ENCODE assay signal across 2 cellular contexts in the genomic region with DNA sequence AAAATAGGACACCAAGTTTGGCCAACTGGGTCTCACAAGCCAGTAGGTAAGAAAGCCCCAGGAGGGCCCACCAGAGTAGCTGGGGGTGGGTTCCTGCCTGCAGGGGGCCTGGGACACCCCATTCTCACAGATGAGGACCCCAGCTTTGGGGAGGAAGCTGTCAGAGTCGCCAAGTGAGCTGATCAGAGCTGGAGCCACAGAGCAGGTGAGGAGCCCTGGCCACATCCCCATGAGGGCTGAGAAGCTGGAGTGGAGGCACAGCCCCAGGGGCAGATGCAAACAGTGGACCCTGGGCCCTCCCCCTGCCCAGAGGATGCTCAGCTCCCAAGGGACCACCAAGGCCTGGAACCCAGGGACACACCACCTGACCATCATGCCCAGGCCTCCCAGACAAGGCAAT.
TF ChIP-seq lines count a peak whose summit lies in the region.

No MANE protein-coding gene starts in this region.

TF ChIP-seq in K562, 482 proteins besides CTCF, POLR2A, EP300 and RAD21:
- TF ChIP-seq HMG20B (CRISPR knock-in tag; IDR thresholded peaks at IDR 0.05) (no peak), IFI16 (CRISPR knock-in tag; IDR thresholded peaks at IDR 0.05) (no peak), ZNF551 (CRISPR knock-in tag; IDR thresholded peaks at IDR 0.05) (no peak), SIRT6 (IDR thresholded peaks at IDR 0.05; ENCODE audit: low read depth, low read length) (no peak), ZBTB26 (CRISPR knock-in tag; IDR thresholded peaks at IDR 0.05) (no peak), C11orf30 (IDR thresholded peaks at IDR 0.05; ENCODE audit: low read depth) (no peak), OTX1 (CRISPR knock-in tag; IDR thresholded peaks at IDR 0.05) (no peak), KDM2B (CRISPR knock-in tag; IDR thresholded peaks at IDR 0.05) (no peak), ZNF583 (CRISPR knock-in tag; IDR thresholded peaks at IDR 0.05) (no peak), ZNF280A (IDR thresholded peaks at IDR 0.05; ENCODE audit: low read depth, partially characterized antibody) (no peak), KAT2B (IDR thresholded peaks at IDR 0.05; ENCODE audit: low read depth, low read length) (no peak)
- TF ChIP-seq, protein P1, sequence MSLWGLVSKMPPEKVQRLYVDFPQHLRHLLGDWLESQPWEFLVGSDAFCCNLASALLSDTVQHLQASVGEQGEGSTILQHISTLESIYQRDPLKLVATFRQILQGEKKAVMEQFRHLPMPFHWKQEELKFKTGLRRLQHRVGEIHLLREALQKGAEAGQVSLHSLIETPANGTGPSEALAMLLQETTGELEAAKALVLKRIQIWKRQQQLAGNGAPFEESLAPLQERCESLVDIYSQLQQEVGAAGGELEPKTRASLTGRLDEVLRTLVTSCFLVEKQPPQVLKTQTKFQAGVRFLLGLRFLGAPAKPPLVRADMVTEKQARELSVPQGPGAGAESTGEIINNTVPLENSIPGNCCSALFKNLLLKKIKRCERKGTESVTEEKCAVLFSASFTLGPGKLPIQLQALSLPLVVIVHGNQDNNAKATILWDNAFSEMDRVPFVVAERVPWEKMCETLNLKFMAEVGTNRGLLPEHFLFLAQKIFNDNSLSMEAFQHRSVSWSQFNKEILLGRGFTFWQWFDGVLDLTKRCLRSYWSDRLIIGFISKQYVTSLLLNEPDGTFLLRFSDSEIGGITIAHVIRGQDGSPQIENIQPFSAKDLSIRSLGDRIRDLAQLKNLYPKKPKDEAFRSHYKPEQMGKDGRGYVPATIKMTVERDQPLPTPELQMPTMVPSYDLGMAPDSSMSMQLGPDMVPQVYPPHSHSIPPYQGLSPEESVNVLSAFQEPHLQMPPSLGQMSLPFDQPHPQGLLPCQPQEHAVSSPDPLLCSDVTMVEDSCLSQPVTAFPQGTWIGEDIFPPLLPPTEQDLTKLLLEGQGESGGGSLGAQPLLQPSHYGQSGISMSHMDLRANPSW (CRISPR knock-in tag; IDR thresholded peaks at IDR 0.05), result no peak
- TF ChIP-seq, protein P2, sequence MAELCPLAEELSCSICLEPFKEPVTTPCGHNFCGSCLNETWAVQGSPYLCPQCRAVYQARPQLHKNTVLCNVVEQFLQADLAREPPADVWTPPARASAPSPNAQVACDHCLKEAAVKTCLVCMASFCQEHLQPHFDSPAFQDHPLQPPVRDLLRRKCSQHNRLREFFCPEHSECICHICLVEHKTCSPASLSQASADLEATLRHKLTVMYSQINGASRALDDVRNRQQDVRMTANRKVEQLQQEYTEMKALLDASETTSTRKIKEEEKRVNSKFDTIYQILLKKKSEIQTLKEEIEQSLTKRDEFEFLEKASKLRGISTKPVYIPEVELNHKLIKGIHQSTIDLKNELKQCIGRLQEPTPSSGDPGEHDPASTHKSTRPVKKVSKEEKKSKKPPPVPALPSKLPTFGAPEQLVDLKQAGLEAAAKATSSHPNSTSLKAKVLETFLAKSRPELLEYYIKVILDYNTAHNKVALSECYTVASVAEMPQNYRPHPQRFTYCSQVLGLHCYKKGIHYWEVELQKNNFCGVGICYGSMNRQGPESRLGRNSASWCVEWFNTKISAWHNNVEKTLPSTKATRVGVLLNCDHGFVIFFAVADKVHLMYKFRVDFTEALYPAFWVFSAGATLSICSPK (IDR thresholded peaks at IDR 0.05; ENCODE audit: borderline replicate concordance), result no peak
- TF ChIP-seq, protein P3, sequence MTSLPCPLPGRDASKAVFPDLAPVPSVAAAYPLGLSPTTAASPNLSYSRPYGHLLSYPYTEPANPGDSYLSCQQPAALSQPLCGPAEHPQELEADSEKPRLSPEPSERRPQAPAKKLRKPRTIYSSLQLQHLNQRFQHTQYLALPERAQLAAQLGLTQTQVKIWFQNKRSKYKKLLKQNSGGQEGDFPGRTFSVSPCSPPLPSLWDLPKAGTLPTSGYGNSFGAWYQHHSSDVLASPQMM (CRISPR knock-in tag; IDR thresholded peaks at IDR 0.05), result no peak
TF ChIP-seq in K562: peak in this region for 0.

TF ChIP-seq in HepG2, 621 proteins besides CTCF, POLR2A, EP300 and RAD21:
- no peak for TF ChIP-seq ZNF484 (CRISPR knock-in tag; IDR thresholded peaks at IDR 0.05; ENCODE audit: borderline replicate concordance, low read depth)
- no peak for TF ChIP-seq ARID2 (CRISPR knock-in tag; IDR thresholded peaks at IDR 0.05; ENCODE audit: borderline replicate concordance)
- TF ChIP-seq ZNF414 (CRISPR knock-in tag; IDR thresholded peaks at IDR 0.05), result no peak
- no peak for TF ChIP-seq SP2 (CRISPR knock-in tag; IDR thresholded peaks at IDR 0.05)
- no peak for TF ChIP-seq NFRKB (IDR thresholded peaks at IDR 0.05)
- TF ChIP-seq ZNF75D (CRISPR knock-in tag; IDR thresholded peaks at IDR 0.05; ENCODE audit: borderline replicate concordance), result no peak
- no peak for TF ChIP-seq ZNF234 (CRISPR knock-in tag; conservative IDR thresholded peaks at IDR 0.05)
- TF ChIP-seq KDM5A (IDR thresholded peaks at IDR 0.05; ENCODE audit: borderline replicate concordance, low read length), result no peak
- TF ChIP-seq, protein P4, sequence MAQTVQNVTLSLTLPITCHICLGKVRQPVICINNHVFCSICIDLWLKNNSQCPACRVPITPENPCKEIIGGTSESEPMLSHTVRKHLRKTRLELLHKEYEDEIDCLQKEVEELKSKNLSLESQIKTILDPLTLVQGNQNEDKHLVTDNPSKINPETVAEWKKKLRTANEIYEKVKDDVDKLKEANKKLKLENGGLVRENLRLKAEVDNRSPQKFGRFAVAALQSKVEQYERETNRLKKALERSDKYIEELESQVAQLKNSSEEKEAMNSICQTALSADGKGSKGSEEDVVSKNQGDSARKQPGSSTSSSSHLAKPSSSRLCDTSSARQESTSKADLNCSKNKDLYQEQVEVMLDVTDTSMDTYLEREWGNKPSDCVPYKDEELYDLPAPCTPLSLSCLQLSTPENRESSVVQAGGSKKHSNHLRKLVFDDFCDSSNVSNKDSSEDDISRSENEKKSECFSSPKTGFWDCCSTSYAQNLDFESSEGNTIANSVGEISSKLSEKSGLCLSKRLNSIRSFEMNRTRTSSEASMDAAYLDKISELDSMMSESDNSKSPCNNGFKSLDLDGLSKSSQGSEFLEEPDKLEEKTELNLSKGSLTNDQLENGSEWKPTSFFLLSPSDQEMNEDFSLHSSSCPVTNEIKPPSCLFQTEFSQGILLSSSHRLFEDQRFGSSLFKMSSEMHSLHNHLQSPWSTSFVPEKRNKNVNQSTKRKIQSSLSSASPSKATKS (CRISPR knock-in tag; IDR thresholded peaks at IDR 0.05), result no peak
- no peak for TF ChIP-seq MEIS1 (CRISPR knock-in tag; IDR thresholded peaks at IDR 0.05; ENCODE audit: borderline replicate concordance)
- no peak for TF ChIP-seq AHR (CRISPR knock-in tag; IDR thresholded peaks at IDR 0.05)
- TF ChIP-seq, protein P5, sequence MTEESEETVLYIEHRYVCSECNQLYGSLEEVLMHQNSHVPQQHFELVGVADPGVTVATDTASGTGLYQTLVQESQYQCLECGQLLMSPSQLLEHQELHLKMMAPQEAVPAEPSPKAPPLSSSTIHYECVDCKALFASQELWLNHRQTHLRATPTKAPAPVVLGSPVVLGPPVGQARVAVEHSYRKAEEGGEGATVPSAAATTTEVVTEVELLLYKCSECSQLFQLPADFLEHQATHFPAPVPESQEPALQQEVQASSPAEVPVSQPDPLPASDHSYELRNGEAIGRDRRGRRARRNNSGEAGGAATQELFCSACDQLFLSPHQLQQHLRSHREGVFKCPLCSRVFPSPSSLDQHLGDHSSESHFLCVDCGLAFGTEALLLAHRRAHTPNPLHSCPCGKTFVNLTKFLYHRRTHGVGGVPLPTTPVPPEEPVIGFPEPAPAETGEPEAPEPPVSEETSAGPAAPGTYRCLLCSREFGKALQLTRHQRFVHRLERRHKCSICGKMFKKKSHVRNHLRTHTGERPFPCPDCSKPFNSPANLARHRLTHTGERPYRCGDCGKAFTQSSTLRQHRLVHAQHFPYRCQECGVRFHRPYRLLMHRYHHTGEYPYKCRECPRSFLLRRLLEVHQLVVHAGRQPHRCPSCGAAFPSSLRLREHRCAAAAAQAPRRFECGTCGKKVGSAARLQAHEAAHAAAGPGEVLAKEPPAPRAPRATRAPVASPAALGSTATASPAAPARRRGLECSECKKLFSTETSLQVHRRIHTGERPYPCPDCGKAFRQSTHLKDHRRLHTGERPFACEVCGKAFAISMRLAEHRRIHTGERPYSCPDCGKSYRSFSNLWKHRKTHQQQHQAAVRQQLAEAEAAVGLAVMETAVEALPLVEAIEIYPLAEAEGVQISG (CRISPR knock-in tag; IDR thresholded peaks at IDR 0.05), result no peak
- no peak for TF ChIP-seq CREB3 (CRISPR knock-in tag; IDR thresholded peaks at IDR 0.05)
- TF ChIP-seq, protein P6, sequence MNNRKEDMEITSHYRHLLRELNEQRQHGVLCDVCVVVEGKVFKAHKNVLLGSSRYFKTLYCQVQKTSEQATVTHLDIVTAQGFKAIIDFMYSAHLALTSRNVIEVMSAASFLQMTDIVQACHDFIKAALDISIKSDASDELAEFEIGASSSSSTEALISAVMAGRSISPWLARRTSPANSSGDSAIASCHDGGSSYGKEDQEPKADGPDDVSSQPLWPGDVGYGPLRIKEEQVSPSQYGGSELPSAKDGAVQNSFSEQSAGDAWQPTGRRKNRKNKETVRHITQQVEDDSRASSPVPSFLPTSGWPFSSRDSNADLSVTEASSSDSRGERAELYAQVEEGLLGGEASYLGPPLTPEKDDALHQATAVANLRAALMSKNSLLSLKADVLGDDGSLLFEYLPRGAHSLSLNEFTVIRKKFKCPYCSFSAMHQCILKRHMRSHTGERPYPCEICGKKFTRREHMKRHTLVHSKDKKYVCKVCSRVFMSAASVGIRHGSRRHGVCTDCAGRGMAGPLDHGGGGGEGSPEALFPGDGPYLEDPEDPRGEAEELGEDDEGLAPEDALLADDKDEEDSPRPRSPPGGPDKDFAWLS (CRISPR knock-in tag; IDR thresholded peaks at IDR 0.05; ENCODE audit: borderline replicate concordance), result no peak
- no peak for TF ChIP-seq ZNF576 (CRISPR knock-in tag; IDR thresholded peaks at IDR 0.05)
- TF ChIP-seq, protein P7, sequence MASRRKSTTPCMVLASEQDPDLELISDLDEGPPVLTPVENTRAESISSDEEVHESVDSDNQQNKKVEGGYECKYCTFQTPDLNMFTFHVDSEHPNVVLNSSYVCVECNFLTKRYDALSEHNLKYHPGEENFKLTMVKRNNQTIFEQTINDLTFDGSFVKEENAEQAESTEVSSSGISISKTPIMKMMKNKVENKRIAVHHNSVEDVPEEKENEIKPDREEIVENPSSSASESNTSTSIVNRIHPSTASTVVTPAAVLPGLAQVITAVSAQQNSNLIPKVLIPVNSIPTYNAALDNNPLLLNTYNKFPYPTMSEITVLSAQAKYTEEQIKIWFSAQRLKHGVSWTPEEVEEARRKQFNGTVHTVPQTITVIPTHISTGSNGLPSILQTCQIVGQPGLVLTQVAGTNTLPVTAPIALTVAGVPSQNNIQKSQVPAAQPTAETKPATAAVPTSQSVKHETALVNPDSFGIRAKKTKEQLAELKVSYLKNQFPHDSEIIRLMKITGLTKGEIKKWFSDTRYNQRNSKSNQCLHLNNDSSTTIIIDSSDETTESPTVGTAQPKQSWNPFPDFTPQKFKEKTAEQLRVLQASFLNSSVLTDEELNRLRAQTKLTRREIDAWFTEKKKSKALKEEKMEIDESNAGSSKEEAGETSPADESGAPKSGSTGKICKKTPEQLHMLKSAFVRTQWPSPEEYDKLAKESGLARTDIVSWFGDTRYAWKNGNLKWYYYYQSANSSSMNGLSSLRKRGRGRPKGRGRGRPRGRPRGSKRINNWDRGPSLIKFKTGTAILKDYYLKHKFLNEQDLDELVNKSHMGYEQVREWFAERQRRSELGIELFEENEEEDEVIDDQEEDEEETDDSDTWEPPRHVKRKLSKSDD (CRISPR knock-in tag; IDR thresholded peaks at IDR 0.05; ENCODE audit: low read depth), result no peak
- TF ChIP-seq DNMT1 (CRISPR knock-in tag; IDR thresholded peaks at IDR 0.05), result no peak
